ENCODE assay signal across 11 cellular contexts in genomic region chr18:59005266-59005665, GRCh38.
DNase-seq lines count a peak whose midpoint lies in the region; TF ChIP-seq lines count a peak whose summit lies in the region.
"Had no signal": no experiment of that assay in that cellular context is flagged by ENCODE, and none has a peak within 500 bp of the region (broad histone marks: within the 10 kb centered on the region; RNA-seq: fewer than 3 reads in every experiment).

No MANE protein-coding gene starts in this region.

- TF ChIP-seq CTCF in neural crest cell (conservative IDR thresholded peaks at IDR 0.05) = no peak
- TF ChIP-seq CTCF in GM13976 (IDR thresholded peaks at IDR 0.05; ENCODE audit: borderline replicate concordance, control extremely low read depth, extremely low read depth, insufficient read depth, missing control alignments) = no peak

- H3K4me2 ChIP-seq in BLaER1 = peak overlapping the region; percentile 40

- no peaks in the 10 kb centered on the region for H3K9me3 ChIP-seq in BLaER1

- H3K27me3 Mint-ChIP-seq in neural crest cell (ENCODE audit: low read depth) = no peaks in the 10 kb centered on the region

- H3K27ac Mint-ChIP-seq in neural crest cell (ENCODE audit: unreplicated experiment) = peak overlapping the region; percentile 72

- H3K4me3 ChIP-seq in BLaER1 = no peak overlapping the region

- no peaks in the 10 kb centered on the region for H3K27me3 ChIP-seq in BLaER1

- peaks cover 30% of the 10 kb centered on the region for H3K4me1 Mint-ChIP-seq in neural crest cell

- no peak overlapping the region for H3K9ac ChIP-seq in BLaER1

- peaks cover 8% of the 10 kb centered on the region; the same call in 1 of the 2 replicates for H3K4me1 ChIP-seq in BLaER1

- H3K36me3 ChIP-seq in BLaER1 = no peaks in the 10 kb centered on the region

- H3K36me3 Mint-ChIP-seq in neural crest cell (ENCODE audit: low read depth) = no peaks in the 10 kb centered on the region

- DNase-seq in RPMI7951 (ENCODE audit: low read depth) = peak; percentile 92
- DNase-seq in fibroblast of peridontal ligament (ENCODE audit: extremely low read depth) = peak; percentile 91
- no peak for DNase-seq in neural crest cell (ENCODE audit: low read depth, low spot score)
- DNase-seq in NCI-H526 (lab: John Stamatoyannopoulos, UW) = no peak
- DNase-seq in NOMO-1 treated with dmso at 0.1 percent for 144 hours (lab: John Stamatoyannopoulos, UW; ENCODE audit: unreplicated experiment) = no peak
- no peak for DNase-seq in GM13976 (ENCODE audit: low spot score)
- no peak for DNase-seq in SHP77 (lab: John Stamatoyannopoulos, UW)
- DNase-seq: activated CD4-positive, CD25-positive, alpha-beta regulatory T cell treated with anti-CD3 and anti-CD28 coated beads, Interleukin-2, amount 50 U/mL, for 72 hours; left colon; NCI-H2171 had no signal

- no peak overlapping the region for H3K4me3 Mint-ChIP-seq in neural crest cell

- H3K27ac ChIP-seq in BLaER1 = no peak overlapping the region

- H3K9me3 Mint-ChIP-seq in neural crest cell = peaks cover 7% of the 10 kb centered on the region

- in situ Hi-C loops in GM13976 (cut with MboI; ENCODE audit: low sequenced_read_pairs, unreplicated experiment) = no loop called here

- no peaks in the 10 kb centered on the region for H4K20me1 ChIP-seq in BLaER1

Comparison
In these comparisons a context has a peak if more than half of its experiments do, and no peak if none do; other contexts are left out.
1. DNase-seq: peak in RPMI7951 (single experiment) and fibroblast of peridontal ligament (single experiment); none in neural crest cell (single experiment), NCI-H526 (0 of 2), NOMO-1 treated with dmso at 0.1 percent for 144 hours (single experiment), GM13976 (single experiment) and SHP77 (0 of 2).